In the genomic region with DNA sequence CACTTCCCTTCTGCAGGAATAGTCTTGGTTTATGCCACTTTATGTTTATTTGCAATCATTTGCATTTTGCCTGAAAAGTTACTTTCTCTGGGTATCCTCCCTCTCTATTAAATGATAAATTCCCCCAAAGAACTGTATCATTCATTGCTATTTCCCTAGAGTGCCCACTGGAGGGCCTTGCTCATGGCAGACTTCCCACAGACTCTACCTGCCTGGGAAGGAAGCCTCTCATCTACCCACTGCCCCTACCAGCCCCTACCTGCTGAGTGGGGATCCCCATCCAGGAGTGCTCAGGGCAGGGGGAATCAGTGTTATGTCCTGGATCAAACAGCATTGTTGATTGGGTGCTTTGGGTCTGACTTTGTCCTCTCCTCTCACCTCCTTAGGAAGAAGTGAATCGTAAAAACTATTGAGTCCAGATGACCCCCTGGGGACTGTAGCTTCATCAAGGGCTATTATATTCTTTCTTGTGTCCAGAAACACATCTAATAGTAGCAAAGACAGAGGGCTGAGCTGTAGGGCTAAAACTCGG, we compare ENCODE assay signal across 2 cellular contexts.
TF ChIP-seq lines count a peak whose summit lies in the region.

No MANE protein-coding gene starts in this region.

TF ChIP-seq in K562, 482 proteins besides CTCF, POLR2A, EP300 and RAD21:
- TF ChIP-seq MYBL2 (IDR thresholded peaks at IDR 0.05; ENCODE audit: low read depth) (0 out of 2 replicates have a peak, but pooled peaks have one; percentile 5), MYBL2 (CRISPR knock-in tag; IDR thresholded peaks at IDR 0.05; ENCODE audit: borderline replicate concordance) (no peak), C11orf30 (IDR thresholded peaks at IDR 0.05; ENCODE audit: low read depth) (no peak), MXD1 (CRISPR knock-in tag; IDR thresholded peaks at IDR 0.05; ENCODE audit: borderline replicate concordance, poor library complexity, severe bottlenecking) (no peak), BMI1 (IDR thresholded peaks at IDR 0.05; ENCODE audit: low read length) (no peak), THRA (IDR thresholded peaks at IDR 0.05) (no peak), FOXA3 (CRISPR knock-in tag; conservative IDR thresholded peaks at IDR 0.05 in 1 of 2, IDR thresholded peaks at IDR 0.05 in 1 of 2) (no peak), NCOA4 (IDR thresholded peaks at IDR 0.05; ENCODE audit: partially characterized antibody) (no peak), NFIC (IDR thresholded peaks at IDR 0.05) (peak; percentile 17; the same call in 1 of the 2 replicates), FOXJ3 (CRISPR knock-in tag; IDR thresholded peaks at IDR 0.05) (no peak), MEF2D (tag; conservative IDR thresholded peaks at IDR 0.05; ENCODE audit: low read depth) (no peak), THRAP3 (IDR thresholded peaks at IDR 0.05; ENCODE audit: borderline replicate concordance) (no peak), SRSF1 (IDR thresholded peaks at IDR 0.05; ENCODE audit: low read depth, low read length) (no peak), TFAM (CRISPR knock-in tag; conservative IDR thresholded peaks at IDR 0.05) (no peak)
- TF ChIP-seq, protein P1, sequence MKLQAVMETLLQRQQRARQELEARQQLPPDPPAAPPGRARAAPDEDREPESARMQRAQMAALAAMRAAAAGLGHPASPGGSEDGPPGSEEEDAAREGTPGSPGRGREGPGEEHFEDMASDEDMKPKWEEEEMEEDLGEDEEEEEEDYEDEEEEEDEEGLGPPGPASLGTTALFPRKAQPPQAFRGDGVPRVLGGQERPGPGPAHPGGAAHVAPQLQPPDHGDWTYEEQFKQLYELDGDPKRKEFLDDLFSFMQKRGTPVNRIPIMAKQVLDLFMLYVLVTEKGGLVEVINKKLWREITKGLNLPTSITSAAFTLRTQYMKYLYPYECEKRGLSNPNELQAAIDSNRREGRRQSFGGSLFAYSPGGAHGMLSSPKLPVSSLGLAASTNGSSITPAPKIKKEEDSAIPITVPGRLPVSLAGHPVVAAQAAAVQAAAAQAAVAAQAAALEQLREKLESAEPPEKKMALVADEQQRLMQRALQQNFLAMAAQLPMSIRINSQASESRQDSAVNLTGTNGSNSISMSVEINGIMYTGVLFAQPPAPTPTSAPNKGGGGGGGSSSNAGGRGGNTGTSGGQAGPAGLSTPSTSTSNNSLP (IDR thresholded peaks at IDR 0.05; ENCODE audit: borderline replicate concordance, low read depth, low read length) = 0 out of 2 replicates have a peak, but pooled peaks have one; percentile 36
- TF ChIP-seq, protein P2, sequence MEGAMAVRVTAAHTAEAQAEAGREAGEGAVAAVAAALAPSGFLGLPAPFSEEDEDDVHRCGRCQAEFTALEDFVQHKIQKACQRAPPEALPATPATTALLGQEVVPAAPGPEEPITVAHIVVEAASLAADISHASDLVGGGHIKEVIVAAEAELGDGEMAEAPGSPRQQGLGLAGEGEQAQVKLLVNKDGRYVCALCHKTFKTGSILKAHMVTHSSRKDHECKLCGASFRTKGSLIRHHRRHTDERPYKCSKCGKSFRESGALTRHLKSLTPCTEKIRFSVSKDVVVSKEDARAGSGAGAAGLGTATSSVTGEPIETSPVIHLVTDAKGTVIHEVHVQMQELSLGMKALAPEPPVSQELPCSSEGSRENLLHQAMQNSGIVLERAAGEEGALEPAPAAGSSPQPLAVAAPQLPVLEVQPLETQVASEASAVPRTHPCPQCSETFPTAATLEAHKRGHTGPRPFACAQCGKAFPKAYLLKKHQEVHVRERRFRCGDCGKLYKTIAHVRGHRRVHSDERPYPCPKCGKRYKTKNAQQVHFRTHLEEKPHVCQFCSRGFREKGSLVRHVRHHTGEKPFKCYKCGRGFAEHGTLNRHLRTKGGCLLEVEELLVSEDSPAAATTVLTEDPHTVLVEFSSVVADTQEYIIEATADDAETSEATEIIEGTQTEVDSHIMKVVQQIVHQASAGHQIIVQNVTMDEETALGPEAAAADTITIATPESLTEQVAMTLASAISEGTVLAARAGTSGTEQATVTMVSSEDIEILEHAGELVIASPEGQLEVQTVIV (CRISPR knock-in tag; IDR thresholded peaks at IDR 0.05; ENCODE audit: borderline replicate concordance) = no peak
- TF ChIP-seq, protein P3, sequence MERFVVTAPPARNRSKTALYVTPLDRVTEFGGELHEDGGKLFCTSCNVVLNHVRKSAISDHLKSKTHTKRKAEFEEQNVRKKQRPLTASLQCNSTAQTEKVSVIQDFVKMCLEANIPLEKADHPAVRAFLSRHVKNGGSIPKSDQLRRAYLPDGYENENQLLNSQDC (CRISPR knock-in tag; IDR thresholded peaks at IDR 0.05) = no peak

TF ChIP-seq in neural cell, 6 proteins besides CTCF, POLR2A, EP300 and RAD21:
- TF ChIP-seq SMC3 (conservative IDR thresholded peaks at IDR 0.05; ENCODE audit: poor library complexity) (peak; percentile 19), MXI1 (conservative IDR thresholded peaks at IDR 0.05; ENCODE audit: poor library complexity, severe bottlenecking) (no peak)
